16 cellular contexts compared by ENCODE assay signal in the genomic region with DNA sequence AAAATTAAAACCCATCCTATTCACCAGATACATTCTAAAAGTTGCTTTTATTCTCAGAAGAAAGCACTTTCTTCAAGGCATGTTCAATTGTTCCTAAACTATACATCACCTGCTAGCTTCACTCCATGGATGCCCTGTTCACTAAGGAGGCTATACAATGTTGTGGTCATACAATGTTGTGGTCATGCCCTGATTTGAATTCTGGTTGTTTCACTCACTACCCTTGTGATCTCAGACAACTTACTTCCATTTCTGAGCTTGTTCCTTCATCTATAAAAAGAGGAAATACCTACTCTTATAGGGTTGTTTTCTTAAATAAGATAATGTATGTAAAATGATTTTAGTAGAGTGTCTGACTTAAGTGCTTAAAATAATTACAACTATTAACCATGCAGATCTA.
DNase-seq lines count a peak whose midpoint lies in the region; ATAC-seq lines count a peak whose summit lies in the region.
"Had no signal": no experiment of that assay in that cellular context is flagged by ENCODE, and none has a peak within 500 bp of the region (broad histone marks: within the 10 kb centered on the region; RNA-seq: fewer than 3 reads in every experiment).

No MANE protein-coding gene starts in this region.

- peaks cover 9% of the 10 kb centered on the region for H3K4me1 Mint-ChIP-seq in memory B cell
- H3K4me1 Mint-ChIP-seq in activated T-cell treated with anti-CD3 and anti-CD28 coated beads, Interleukin-2, amount 50 U/mL, for 24 hours (ENCODE audit: low read depth) = peaks cover 16% of the 10 kb centered on the region
- H3K4me1 Mint-ChIP-seq: GM23338 had no signal

- ATAC-seq in GM18907 (IDR thresholded peaks at IDR 0.05; ENCODE audit: unreplicated experiment) (peak; percentile 65), GM21737 (IDR thresholded peaks at IDR 0.05; ENCODE audit: unreplicated experiment) (peak; percentile 67), HG03460 (IDR thresholded peaks at IDR 0.05; ENCODE audit: unreplicated experiment) (peak; percentile 74), memory B cell (ENCODE audit: low read depth) (peak; percentile 76)
- ATAC-seq: GM23338; Right ventricle myocardium inferior; stimulated activated naive CD8-positive, alpha-beta T cell treated with anti-CD3 and anti-CD28 coated beads, Interleukin-15, Interleukin-2, amounts not matched to agents 100 U/mL and 50 U/mL, for 24 hours had no signal

- H3K27me3 Mint-ChIP-seq in memory B cell = no peaks in the 10 kb centered on the region
- no peaks in the 10 kb centered on the region for H3K27me3 Mint-ChIP-seq in activated T-cell treated with anti-CD3 and anti-CD28 coated beads, Interleukin-2, amount 50 U/mL, for 24 hours

- DNase-seq in memory B cell (ENCODE audit: low spot score in 2 of 2) (no peak), NCI-H510A (lab: John Stamatoyannopoulos, UW) (no peak)
- DNase-seq in activated T-cell treated with anti-CD3 and anti-CD28 coated beads, Interleukin-2, amount 50 U/mL, for 24 hours = no peak
- no peak for DNase-seq in activated CD8-positive, alpha-beta memory T cell treated with anti-CD3 and anti-CD28 coated beads for 24 hours
- DNase-seq: activated CD4-positive, alpha-beta T cell treated with anti-CD3 and anti-CD28 coated beads, Interleukin-2, amount 50 U/mL, for 4 hours; cerebellar nuclear complex; DMS153; left ventricle myocardium inferior; MG63; stimulated activated naive CD8-positive, alpha-beta T cell treated with anti-CD3 and anti-CD28 coated beads, Interleukin-15, Interleukin-2, amounts not matched to agents 100 U/mL and 50 U/mL, for 24 hours; T1000 had no signal

- H3K9me3 Mint-ChIP-seq in memory B cell = no peaks in the 10 kb centered on the region
- H3K9me3 Mint-ChIP-seq in activated T-cell treated with anti-CD3 and anti-CD28 coated beads, Interleukin-2, amount 50 U/mL, for 24 hours = no peaks in the 10 kb centered on the region
- H3K9me3 Mint-ChIP-seq: GM23338 had no signal

- H3K36me3 Mint-ChIP-seq in memory B cell = peaks cover 22% of the 10 kb centered on the region
- H3K36me3 Mint-ChIP-seq in activated T-cell treated with anti-CD3 and anti-CD28 coated beads, Interleukin-2, amount 50 U/mL, for 24 hours (ENCODE audit: low read depth) = peaks cover 67% of the 10 kb centered on the region

- no peak overlapping the region for H3K4me3 Mint-ChIP-seq in memory B cell
- no peak overlapping the region for H3K4me3 Mint-ChIP-seq in activated T-cell treated with anti-CD3 and anti-CD28 coated beads, Interleukin-2, amount 50 U/mL, for 24 hours
- H3K4me3 Mint-ChIP-seq: GM23338 had no signal

- H3K27ac Mint-ChIP-seq in memory B cell = peak overlapping the region; percentile 13
- no peak overlapping the region for H3K27ac Mint-ChIP-seq in activated T-cell treated with anti-CD3 and anti-CD28 coated beads, Interleukin-2, amount 50 U/mL, for 24 hours
- H3K27ac Mint-ChIP-seq: GM23338 had no signal
